9 cellular contexts compared by ENCODE assay signal in the genomic region with DNA sequence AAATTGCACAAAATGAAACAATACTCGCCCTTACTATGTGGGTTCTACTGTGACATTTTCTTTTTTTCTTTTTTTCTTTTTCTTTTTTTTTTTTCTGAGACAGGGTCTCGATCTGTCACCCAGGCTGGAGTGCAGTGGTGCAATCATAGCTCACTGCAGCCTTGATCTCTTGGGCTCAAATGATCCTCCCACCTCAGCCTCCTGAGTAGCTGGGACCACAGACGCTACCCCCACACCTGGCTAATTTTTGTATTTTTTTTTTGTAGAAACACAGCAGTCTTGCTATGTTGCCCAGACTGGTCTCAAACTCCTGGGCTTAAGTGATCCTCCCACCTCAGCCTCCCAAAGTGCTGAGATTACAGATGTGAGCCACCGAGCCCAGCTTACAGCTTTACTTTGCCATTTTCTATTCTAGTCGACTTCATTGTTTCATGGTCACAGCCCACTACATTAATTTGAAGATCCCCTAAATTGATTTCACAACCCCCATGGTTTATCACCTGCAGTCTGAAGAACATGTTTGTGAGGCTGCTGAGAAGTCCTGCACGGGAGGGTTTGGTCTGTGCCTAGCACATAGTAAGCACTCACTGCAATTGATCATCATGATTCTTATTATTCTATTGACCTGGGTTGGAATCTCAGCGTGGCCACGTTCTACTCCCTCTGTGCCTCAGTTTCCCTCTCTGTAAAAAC. TPM values are rescaled to one million over a fixed set of nuclear protein-coding genes. Genes with fewer than 3 reads are reported as not detected.
A peak's percentile ranks its signal among the peaks of the same experiment; 100 is the strongest.
DNase-seq lines count a peak whose midpoint lies in the region; ATAC-seq and TF ChIP-seq lines count a peak whose summit lies in the region.
"Had no signal": no experiment of that assay in that cellular context is flagged by ENCODE, and none has a peak within 500 bp of the region (broad histone marks: within the 10 kb centered on the region; RNA-seq: fewer than 3 reads in every experiment).

No MANE protein-coding gene starts in this region.

- H3K79me2 ChIP-seq in PC-3 (ENCODE audit: low read length) (peaks cover 38% of the 10 kb centered on the region), osteoblast (ENCODE audit: insufficient read depth, low read length) (peaks cover 49% of the 10 kb centered on the region)

- no peaks in the 10 kb centered on the region for H3K9me3 ChIP-seq in CD4-positive, alpha-beta T cell (ENCODE audit: control insufficient read depth, low read length)
- H3K9me3 ChIP-seq in PC-3 (ENCODE audit: low read length), result no peaks in the 10 kb centered on the region
- no peaks in the 10 kb centered on the region for H3K9me3 ChIP-seq in effector memory CD4-positive, alpha-beta T cell (ENCODE audit: control insufficient read depth, low read length)
- no peaks in the 10 kb centered on the region for H3K9me3 ChIP-seq in osteoblast (ENCODE audit: low read depth, low read length)

- H3K4me2 ChIP-seq in PC-3 (ENCODE audit: low read length), result peak overlapping the region; percentile 52
- peak overlapping the region; percentile 91 for H3K4me2 ChIP-seq in osteoblast (ENCODE audit: insufficient read depth, low read length)

- ATAC-seq in CD4-positive, alpha-beta T cell (ENCODE audit: poor library complexity), result no peak
- ATAC-seq in PC-3 (no peak), GM18868 (IDR thresholded peaks at IDR 0.05; ENCODE audit: unreplicated experiment) (no peak), HG03139 (IDR thresholded peaks at IDR 0.05; ENCODE audit: unreplicated experiment) (no peak)

- H3K9me3 Mint-ChIP-seq in CD4-positive, alpha-beta T cell, result no peaks in the 10 kb centered on the region

- peaks cover 11% of the 10 kb centered on the region for H4K20me1 ChIP-seq in PC-3 (ENCODE audit: low read length)
- H4K20me1 ChIP-seq in osteoblast (ENCODE audit: insufficient read depth, low read length), result peaks cover 33% of the 10 kb centered on the region

- H3K4me3 Mint-ChIP-seq in CD4-positive, alpha-beta T cell, result peak overlapping the region; percentile 98

- no TSS peak for BruUV-seq in PC-3 (replicated peaks; lab: Mats Ljungman, UMichigan)

- peaks cover 82% of the 10 kb centered on the region for H3K4me1 Mint-ChIP-seq in CD4-positive, alpha-beta T cell (ENCODE audit: low read depth)

- H2AFZ ChIP-seq in PC-3 (ENCODE audit: low read length) (no peak overlapping the region), osteoblast (ENCODE audit: low read length) (no peak overlapping the region)

- POLR2A ChIA-PET in CD4-positive, alpha-beta T cell (lab: Charles Lee), result interaction anchor here (0.9 to 2.0 kb wide), 3 partner anchors 18 to 28 kb away, joined by 4 to 17 read pairs (median 13); no protein-coding TSS in a partner anchor
- POLR2A ChIA-PET in PC-3 (lab: Charles Lee; ENCODE audit: unreplicated experiment), result no interaction called here

- H3K36me3 ChIP-seq in PC-3 (ENCODE audit: low read depth, low read length) (peaks cover 7% of the 10 kb centered on the region; the same call in 1 of the 2 replicates), osteoblast (ENCODE audit: insufficient read depth, low read length) (peaks cover 48% of the 10 kb centered on the region)
- peaks cover 12% of the 10 kb centered on the region for H3K36me3 ChIP-seq in effector memory CD4-positive, alpha-beta T cell (ENCODE audit: control insufficient read depth, insufficient read depth, low read length)

- H3K4me1 ChIP-seq in PC-3 (ENCODE audit: insufficient read depth, low read length) (peaks cover 53% of the 10 kb centered on the region), osteoblast (ENCODE audit: insufficient read depth, low read length) (peaks cover 67% of the 10 kb centered on the region)
- peaks cover 66% of the 10 kb centered on the region for H3K4me1 ChIP-seq in effector memory CD4-positive, alpha-beta T cell (ENCODE audit: control insufficient read depth, insufficient read depth, low read length, poor library complexity, severe bottlenecking)

- H3K27ac Mint-ChIP-seq in CD4-positive, alpha-beta T cell, result peak overlapping the region; percentile 99

- H3K36me3 Mint-ChIP-seq in CD4-positive, alpha-beta T cell (ENCODE audit: low read depth), result peaks cover 59% of the 10 kb centered on the region

- intact Hi-C loops in CD4-positive, alpha-beta T cell (cut with DNase I, micrococcal nuclease), result no loop called here
- intact Hi-C loops in PC-3 (cut with micrococcal nuclease), result no loop called here

- peak overlapping the region; percentile 23; the same call in 1 of the 2 replicates for H3K4me3 ChIP-seq in PC-3 (ENCODE audit: low read length)
- H3K4me3 ChIP-seq in effector memory CD4-positive, alpha-beta T cell (ENCODE audit: insufficient read depth, low read depth, low read length, poor library complexity, severe bottlenecking), result peak overlapping the region; percentile 76
- H3K4me3 ChIP-seq in osteoblast (ENCODE audit: insufficient read depth, low read length), result peak overlapping the region; percentile 48

- H3K27ac ChIP-seq in CD4-positive, alpha-beta T cell (ENCODE audit: low read depth, low read length), result peak overlapping the region; percentile 87
- peak overlapping the region; percentile 98 for H3K27ac ChIP-seq in PC-3 (ENCODE audit: low read length)
- peak overlapping the region; percentile 94 for H3K27ac ChIP-seq in effector memory CD4-positive, alpha-beta T cell (ENCODE audit: insufficient read depth, low read length, poor library complexity, severe bottlenecking)
- peak overlapping the region; percentile 90 for H3K27ac ChIP-seq in osteoblast (ENCODE audit: low read depth, low read length)

- no peaks in the 10 kb centered on the region for H3K27me3 ChIP-seq in CD4-positive, alpha-beta T cell (ENCODE audit: control insufficient read depth, insufficient read depth, low read length)
- H3K27me3 ChIP-seq in PC-3 (ENCODE audit: low read length), result no peaks in the 10 kb centered on the region
- no peaks in the 10 kb centered on the region for H3K27me3 ChIP-seq in effector memory CD4-positive, alpha-beta T cell (replicated peaks; ENCODE audit: control insufficient read depth, insufficient read depth, low read length, poor library complexity, severe bottlenecking)
- no peaks in the 10 kb centered on the region for H3K27me3 ChIP-seq in osteoblast (ENCODE audit: insufficient read depth, low read length)

- TF ChIP-seq CTCF in CD4-positive, alpha-beta T cell (IDR thresholded peaks at IDR 0.05), result no peak
- TF ChIP-seq CTCF in PC-3 (conservative IDR thresholded peaks at IDR 0.05; ENCODE audit: low read depth, low read length), result no peak
- TF ChIP-seq CTCF in osteoblast (IDR thresholded peaks at IDR 0.05; ENCODE audit: extremely low read depth, low read depth, low read length), result no peak

- peak overlapping the region; percentile 19 for H3K9ac ChIP-seq in PC-3 (ENCODE audit: low read length)

- CTCF ChIA-PET in CD4-positive, alpha-beta T cell (lab: Charles Lee), result interaction anchor here (0.6 to 2.7 kb wide), 6 partner anchors 18 to 63 kb away, joined by 3 to 31 read pairs (median 4); no protein-coding TSS in a partner anchor
- CTCF ChIA-PET in PC-3 (lab: Charles Lee), result interaction anchor here (0.6 to 1.2 kb wide), 2 partner anchors 18 to 29 kb away, joined by 3 read pairs; no protein-coding TSS in a partner anchor

- H3F3A ChIP-seq in PC-3 (ENCODE audit: low read length, unreplicated experiment), result peaks cover 6% of the 10 kb centered on the region

- no peaks in the 10 kb centered on the region for H3K27me3 Mint-ChIP-seq in CD4-positive, alpha-beta T cell

- DNase-seq in CD4-positive, alpha-beta T cell, result no peak
- DNase-seq in PC-3, result no peak
- no peak for DNase-seq in effector memory CD4-positive, alpha-beta T cell
- no peak for DNase-seq in osteoblast (ENCODE audit: insufficient read length, low spot score, missing footprints)
- DNase-seq in DMS 273 (lab: John Stamatoyannopoulos, UW; ENCODE audit: unreplicated experiment), result no peak
- no peak for DNase-seq in foreskin melanocyte

- H3K9me2 ChIP-seq in PC-3 (replicated peaks; ENCODE audit: low read length), result no peaks in the 10 kb centered on the region

RNA-seq across cellular contexts. Expression of gene BCL3, which starts 3.8 kb away (rescaled TPM):
- total RNA-seq in CD4-positive, alpha-beta T cell, result 10 to 100 TPM; 90.9 to 97.1 TPM
- 22.9 and 25.5 TPM in 2 replicates for total RNA-seq in PC-3 (2014; rRNA removed)
- total RNA-seq in osteoblast, result 6.5 and 7.2 TPM in 2 replicates

RNA-seq across cellular contexts. Expression of gene CBLC, which starts 25.4 kb away (rescaled TPM):
- total RNA-seq in CD4-positive, alpha-beta T cell, result not detected
- total RNA-seq in PC-3 (2014; rRNA removed) (25.4 and 26.4 TPM in 2 replicates), osteoblast (not detected in 2 replicates)
- total RNA-seq: RPMI7951 had no signal

RNA-seq across cellular contexts. Expression of gene CEACAM16, which starts 53.3 kb away (rescaled TPM):
- not detected for total RNA-seq in CD4-positive, alpha-beta T cell
- total RNA-seq in PC-3 (2014; rRNA removed) (not detected in 2 replicates), osteoblast (under 0.01 TPM in 1 of 2 replicates, not detected in the other)
- total RNA-seq: RPMI7951 had no signal

RNA-seq across cellular contexts. Expression of gene BCAM, which starts 56.6 kb away (rescaled TPM):
- total RNA-seq in CD4-positive, alpha-beta T cell, result not detected
- 12.9 and 18.7 TPM in 2 replicates for total RNA-seq in PC-3 (2014; rRNA removed)
- total RNA-seq in osteoblast, result 4.3 and 4.4 TPM in 2 replicates

Comparison
In these comparisons a context has a peak if more than half of its experiments do, and no peak if none do; other contexts are left out.
1. H3K4me3 ChIP-seq: peak in every context shown above with its lines; median percentile 76 in effector memory CD4-positive, alpha-beta T cell; 48 in osteoblast; 23 in PC-3.
2. RNA of gene CBLC, which starts 25.4 kb away (total RNA-seq): 25.4 to 26.4 TPM in PC-3; not detected in CD4-positive, alpha-beta T cell and not detected in osteoblast; every median in the first group is over 10 times any median in the second.
3. Peak in every context shown above with its lines, with median percentiles within 50 percentile points of each other: H3K27ac ChIP-seq.